In genomic region chr5:69560587-69561431, GRCh38 we compare ENCODE assay signal across 8 cellular contexts. TPM values are rescaled to one million over a fixed set of nuclear protein-coding genes. Genes with fewer than 3 reads are reported as not detected.
DNase-seq lines count a peak whose midpoint lies in the region; ATAC-seq and TF ChIP-seq lines count a peak whose summit lies in the region.
"Not testable (repeated sequence)": the region's sequence is repeated elsewhere in the genome, so short reads cannot be mapped to it uniquely, and the experiment has no call there.

No MANE protein-coding gene starts in this region.

- H3K36me3 ChIP-seq in BJ (ENCODE audit: control insufficient read depth, insufficient read depth, low read length); HAP-1 (replicated peaks); PC-9 (ENCODE audit: low read depth); left ventricle myocardium inferior: not testable (repeated sequence)

- peak overlapping the region; percentile 70 for H3K4me2 ChIP-seq in PC-9

- not testable (repeated sequence) for ATAC-seq in activated T-cell treated with anti-CD3 and anti-CD28 coated beads, Interleukin-2, amount 50 U/mL, for 4 hours

- not testable (repeated sequence) for H3K36me3 Mint-ChIP-seq in activated T-cell treated with anti-CD3 and anti-CD28 coated beads, Interleukin-2, amount 50 U/mL, for 4 hours (ENCODE audit: insufficient read depth)

- H3K27ac ChIP-seq in PC-9 (peak overlapping the region; percentile 14; the same call in 1 of the 2 replicates), skin epidermis (peak overlapping the region in 2 of 21 experiments; percentile 7 to 12)
- H3K27ac ChIP-seq in left ventricle myocardium inferior (replicated peaks), result not testable (repeated sequence)

- in situ Hi-C loops in HAP-1 (cut with MboI; ENCODE audit: low sequenced_read_pairs), result not testable (repeated sequence)

- H3K27me3 Mint-ChIP-seq in activated T-cell treated with anti-CD3 and anti-CD28 coated beads, Interleukin-2, amount 50 U/mL, for 4 hours (ENCODE audit: low read depth), result not testable (repeated sequence)

- not testable (repeated sequence) for H3K27me3 ChIP-seq in BJ (ENCODE audit: control insufficient read depth, insufficient read depth, low read length); HAP-1 (ENCODE audit: low read depth); PC-9 (ENCODE audit: insufficient read depth, low read depth); left ventricle myocardium inferior (ENCODE audit: low read depth)

- not testable (repeated sequence) for H3K79me2 ChIP-seq in PC-9 (ENCODE audit: low read depth)

- H3K4me1 Mint-ChIP-seq in activated T-cell treated with anti-CD3 and anti-CD28 coated beads, Interleukin-2, amount 50 U/mL, for 4 hours (ENCODE audit: low read depth), result not testable (repeated sequence)

- TF ChIP-seq CTCF in BJ (IDR thresholded peaks at IDR 0.05; ENCODE audit: insufficient read depth, low read depth, low read length); PC-9 (conservative IDR thresholded peaks at IDR 0.05); choroid plexus epithelial cell (conservative IDR thresholded peaks at IDR 0.05; ENCODE audit: low read depth, low read length); left ventricle myocardium inferior (IDR thresholded peaks at IDR 0.05; ENCODE audit: borderline replicate concordance): not testable (repeated sequence)

- H3K9me2 ChIP-seq in PC-9 (ENCODE audit: insufficient read depth), result not testable (repeated sequence)

- BruUV-seq in PC-9 (replicated peaks; lab: Mats Ljungman, UMichigan), result TSS peak; percentile 70

- H3K9me3 ChIP-seq in HAP-1; PC-9 (ENCODE audit: insufficient read depth, low read depth); left ventricle myocardium inferior (replicated peaks): not testable (repeated sequence)

- POLR2A ChIA-PET in BJ (lab: Charles Lee); PC-9 (lab: Charles Lee; ENCODE audit: unreplicated experiment): not testable (repeated sequence)

- peak overlapping the region; percentile 66 for H3K4me3 Mint-ChIP-seq in activated T-cell treated with anti-CD3 and anti-CD28 coated beads, Interleukin-2, amount 50 U/mL, for 4 hours

- CTCF ChIA-PET in BJ (lab: Yijun Ruan, JAX); PC-9 (lab: Charles Lee): not testable (repeated sequence)

- H2AFZ ChIP-seq in PC-9, result not testable (repeated sequence)

- not testable (repeated sequence) for H3F3A ChIP-seq in PC-9 (ENCODE audit: insufficient read depth, low read depth)

- not testable (repeated sequence) for H3K9me3 Mint-ChIP-seq in activated T-cell treated with anti-CD3 and anti-CD28 coated beads, Interleukin-2, amount 50 U/mL, for 4 hours

- peak overlapping the region; percentile 31 for H3K4me3 ChIP-seq in BJ (ENCODE audit: low read depth, low read length)
- peak overlapping the region; percentile 30 for H3K4me3 ChIP-seq in HAP-1
- peak overlapping the region; percentile 45 for H3K4me3 ChIP-seq in PC-9
- H3K4me3 ChIP-seq in choroid plexus epithelial cell (ENCODE audit: low read depth, low read length), result peak overlapping the region; percentile 39
- peak overlapping the region; percentile 67 for H3K4me3 ChIP-seq in left ventricle myocardium inferior
- peak overlapping the region in 6 of 7 experiments; percentile 29 to 44 (median 34) for H3K4me3 ChIP-seq in skin epidermis

- not testable (repeated sequence) for H4K20me1 ChIP-seq in PC-9 (ENCODE audit: insufficient read depth)

- H3K4me1 ChIP-seq in HAP-1; PC-9 (replicated peaks; ENCODE audit: insufficient read depth); left ventricle myocardium inferior: not testable (repeated sequence)

- intact Hi-C loops in PC-9 (cut with micrococcal nuclease; ENCODE audit: unreplicated experiment); left ventricle myocardium inferior (cut with micrococcal nuclease): not testable (repeated sequence)

- DNase-seq in BJ (ENCODE audit: low read depth); HAP-1 (ENCODE audit: low spot score in 2 of 2); activated T-cell treated with anti-CD3 and anti-CD28 coated beads, Interleukin-2, amount 50 U/mL, for 4 hours; choroid plexus epithelial cell (ENCODE audit: low read depth); left ventricle myocardium inferior: not testable (repeated sequence)
- DNase-seq in PC-9 (peak in 1 of 2 experiments; percentile 31), myocyte (ENCODE audit: low read depth) (peak; percentile 7)

RNA-seq across cellular contexts. Expression of gene GTF2H2C, which starts 0.8 kb away (rescaled TPM):
- 9.9 and 19.8 TPM in 2 replicates for polyA plus RNA-seq in BJ (2011; rRNA removed)
- polyA minus RNA-seq in BJ (2011; rRNA and poly(A)+ RNA removed), result 8.7 and 12.5 TPM in 2 replicates
- total RNA-seq in PC-9 (2021), result 16.9 and 24.7 TPM in 2 replicates
- 100 to 1,000 TPM in 1 of 3 donors, 10 to 100 TPM in 2; 67.8 to 108 (median 94.3) TPM for total RNA-seq in activated T-cell treated with anti-CD3 and anti-CD28 coated beads, Interleukin-2, amount 50 U/mL, for 4 hours
- total RNA-seq in left ventricle myocardium inferior, result 18.0 TPM
- total RNA-seq in myocyte, result 29.2 and 31.3 TPM in 2 replicates
- 19.8 TPM for polyA plus RNA-seq in myocyte (2012)
